1 cellular context compared by ENCODE assay signal in genomic region chr6:146857180-146857959, GRCh38.
TF ChIP-seq lines count a peak whose summit lies in the region.

No MANE protein-coding gene starts in this region.

TF ChIP-seq in HepG2, 621 proteins besides CTCF, POLR2A, EP300 and RAD21 (continued from another document and continues in another):
- TF ChIP-seq ZNF280D (CRISPR knock-in tag; IDR thresholded peaks at IDR 0.05): peak; percentile 61; the same call in 1 of the 2 replicates
- TF ChIP-seq ZNF761 (CRISPR knock-in tag; conservative IDR thresholded peaks at IDR 0.05): 0 out of 2 replicates have a peak, but pooled peaks have one; percentile 54
- TF ChIP-seq ZNF232 (CRISPR knock-in tag; IDR thresholded peaks at IDR 0.05; ENCODE audit: borderline replicate concordance): peak; percentile 71; the same call in 1 of the 2 replicates
- no peak for TF ChIP-seq NCOA1 (CRISPR knock-in tag; IDR thresholded peaks at IDR 0.05)
- peak; percentile 34; the same call in 1 of the 2 replicates for TF ChIP-seq ETV5 (CRISPR knock-in tag; IDR thresholded peaks at IDR 0.05; ENCODE audit: borderline replicate concordance)
- TF ChIP-seq BCLAF1 (IDR thresholded peaks at IDR 0.05): no peak
- TF ChIP-seq PITX1 (CRISPR knock-in tag; IDR thresholded peaks at IDR 0.05): peak; percentile 79; the same call in 1 of the 2 replicates
- no peak for TF ChIP-seq JUND (CRISPR knock-in tag; IDR thresholded peaks at IDR 0.05)
- peak; percentile 73; the same call in 1 of the 2 replicates for TF ChIP-seq FOXO1 (CRISPR knock-in tag; IDR thresholded peaks at IDR 0.05)
- TF ChIP-seq ZNF512 (CRISPR knock-in tag; IDR thresholded peaks at IDR 0.05): peak; percentile 57; the same call in 1 of the 2 replicates
- TF ChIP-seq HIVEP1 (CRISPR knock-in tag; IDR thresholded peaks at IDR 0.05): peak; percentile 60; the same call in 1 of the 2 replicates
- TF ChIP-seq SMAD9 (CRISPR knock-in tag; IDR thresholded peaks at IDR 0.05): no peak
- 0 out of 2 replicates have a peak, but pooled peaks have one; percentile 39 for TF ChIP-seq ZSCAN29 (CRISPR knock-in tag; conservative IDR thresholded peaks at IDR 0.05)
- TF ChIP-seq ZHX2 (IDR thresholded peaks at IDR 0.05; ENCODE audit: low read depth): 0 out of 2 replicates have a peak, but pooled peaks have one; percentile 36
- TF ChIP-seq ZHX2 (CRISPR knock-in tag; IDR thresholded peaks at IDR 0.05; ENCODE audit: borderline replicate concordance): no peak
- peak; percentile 85 for TF ChIP-seq ZNF564 (CRISPR knock-in tag; IDR thresholded peaks at IDR 0.05)
- peak; percentile 28; the same call in 1 of the 2 replicates for TF ChIP-seq PPARG (CRISPR knock-in tag; conservative IDR thresholded peaks at IDR 0.05)
- no peak for TF ChIP-seq ZFP36L2 (CRISPR knock-in tag; IDR thresholded peaks at IDR 0.05)
- no peak for TF ChIP-seq NFAT5 (CRISPR knock-in tag; IDR thresholded peaks at IDR 0.05)
- no peak for TF ChIP-seq MAZ (IDR thresholded peaks at IDR 0.05; ENCODE audit: borderline replicate concordance, low read depth, low read length)
- peak; percentile 73 for TF ChIP-seq MAZ (CRISPR knock-in tag; IDR thresholded peaks at IDR 0.05; ENCODE audit: low read depth)
- TF ChIP-seq TBL1XR1 (IDR thresholded peaks at IDR 0.05; ENCODE audit: borderline replicate concordance, low read length, partially characterized antibody): peak; percentile 51
- TF ChIP-seq ZNF691 (CRISPR knock-in tag; IDR thresholded peaks at IDR 0.05; ENCODE audit: borderline replicate concordance, low read depth): peak; percentile 72; the same call in 1 of the 2 replicates
- TF ChIP-seq NBN (conservative IDR thresholded peaks at IDR 0.05): no peak
- TF ChIP-seq SPEN (CRISPR knock-in tag; IDR thresholded peaks at IDR 0.05; ENCODE audit: low read depth): peak; percentile 62
- TF ChIP-seq CENPX (CRISPR knock-in tag; IDR thresholded peaks at IDR 0.05): no peak
- TF ChIP-seq STAT5B (CRISPR knock-in tag; IDR thresholded peaks at IDR 0.05): peak; percentile 47; the same call in 1 of the 2 replicates
- 0 out of 2 replicates have a peak, but pooled peaks have one; percentile 43 for TF ChIP-seq ZMYM3 (CRISPR knock-in tag; IDR thresholded peaks at IDR 0.05)
- TF ChIP-seq IRF1 (CRISPR knock-in tag; IDR thresholded peaks at IDR 0.05; ENCODE audit: low read depth): no peak
- peak; percentile 75 for TF ChIP-seq ZNF12 (CRISPR knock-in tag; IDR thresholded peaks at IDR 0.05)
- TF ChIP-seq IKZF5 (CRISPR knock-in tag; IDR thresholded peaks at IDR 0.05): peak; percentile 83; the same call in 1 of the 2 replicates
- peak; percentile 84 for TF ChIP-seq ZNF605 (CRISPR knock-in tag; IDR thresholded peaks at IDR 0.05)
- TF ChIP-seq ZNF225 (CRISPR knock-in tag; IDR thresholded peaks at IDR 0.05): peak; percentile 74
- no peak for TF ChIP-seq ZNF670 (CRISPR knock-in tag; IDR thresholded peaks at IDR 0.05; ENCODE audit: borderline replicate concordance)
- no peak for TF ChIP-seq FOXC1 (CRISPR knock-in tag; IDR thresholded peaks at IDR 0.05; ENCODE audit: borderline replicate concordance)
